3 cellular contexts compared by ENCODE assay signal in the genomic region with DNA sequence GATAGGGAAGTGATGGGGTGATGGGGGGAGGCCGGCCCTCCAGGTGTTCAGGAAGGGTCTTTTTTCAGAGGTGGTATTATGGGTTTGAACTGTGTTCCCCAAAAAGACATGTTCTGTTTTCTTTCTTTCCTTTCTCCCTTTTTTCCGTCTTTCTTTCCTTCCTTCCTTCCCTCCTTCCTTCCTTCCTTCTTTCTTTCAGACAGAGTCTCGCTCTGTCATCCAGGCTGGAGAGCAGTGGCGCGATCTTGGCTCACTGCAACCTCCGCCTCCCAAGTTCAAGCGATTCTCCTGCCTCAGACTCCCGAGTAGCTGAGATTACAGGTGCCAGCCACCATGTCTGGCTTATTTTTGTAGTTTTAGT. TPM values are rescaled to one million over a fixed set of nuclear protein-coding genes. Genes with fewer than 3 reads are reported as not detected.
"Had no signal": no experiment of that assay in that cellular context is flagged by ENCODE, and none has a peak within 500 bp of the region (broad histone marks: within the 10 kb centered on the region; RNA-seq: fewer than 3 reads in every experiment).

No MANE protein-coding gene starts in this region.

RNA-seq across cellular contexts. Expression of a gene that starts 39.6 kb away (rescaled TPM):
- total RNA-seq: ascending aorta, Peyer's patch, SK-MEL-5 had no signal
